In the genomic region with DNA sequence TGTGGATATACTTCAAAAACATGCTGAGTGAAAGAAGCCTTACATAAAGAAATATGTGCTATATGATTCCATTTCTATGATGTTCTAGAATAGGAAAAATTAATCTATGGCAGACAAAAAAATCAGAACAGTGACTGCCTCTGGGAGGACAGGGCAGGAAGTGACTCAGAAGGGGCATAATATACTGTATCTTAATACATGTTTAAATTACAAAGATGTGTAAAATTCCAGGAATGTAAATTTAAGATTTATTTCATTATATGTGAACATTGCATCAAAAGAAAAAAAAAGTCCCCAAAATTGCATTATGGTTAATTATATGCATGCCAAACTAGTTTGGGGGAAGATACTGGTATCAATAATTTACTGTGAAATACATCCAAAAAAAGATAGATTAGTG, we compare ENCODE assay signal across 14 cellular contexts.
"Had no signal": no experiment of that assay in that cellular context is flagged by ENCODE, and none has a peak within 500 bp of the region (broad histone marks: within the 10 kb centered on the region; RNA-seq: fewer than 3 reads in every experiment).

No MANE protein-coding gene starts in this region.

- DNase-seq: activated naive CD4-positive, alpha-beta T cell treated with anti-CD3 and anti-CD28 coated beads, Interleukin-2, amount 50 U/mL, for 16 hours; activated T-cell treated with anti-CD3 and anti-CD28 coated beads, Interleukin-2, amount 50 U/mL, for 1 hour; adrenal gland; body of pancreas; cerebellar nuclear complex; esophagus squamous epithelium; gastrocnemius medialis; left ventricle myocardium superior; sigmoid colon; stimulated activated CD4-positive, alpha-beta T cell treated with anti-CD3 and anti-CD28 coated beads, Interleukin-2, amount 100 ng/mL, for 48 hours; testis had no signal

- H3K4me3 Mint-ChIP-seq: stimulated activated naive CD8-positive, alpha-beta T cell treated with anti-CD3 and anti-CD28 coated beads, Interleukin-15, Interleukin-2, amounts not matched to agents 100 ng/mL and 50 ng/mL, for 24 hours; T-helper 1 cell treated with Interleukin-12 subunit alpha and Interleukin-12 subunit beta and Interleukin-4 antibody, amounts not matched to agents 30 μg/mL and 1 μg/mL, for 36 hours; WTC11 had no signal

- H3K9me3 Mint-ChIP-seq: stimulated activated naive CD8-positive, alpha-beta T cell treated with anti-CD3 and anti-CD28 coated beads, Interleukin-15, Interleukin-2, amounts not matched to agents 100 ng/mL and 50 ng/mL, for 24 hours; T-helper 1 cell treated with Interleukin-12 subunit alpha and Interleukin-12 subunit beta and Interleukin-4 antibody, amounts not matched to agents 30 μg/mL and 1 μg/mL, for 36 hours had no signal

- H3K9me3 ChIP-seq: adrenal gland, body of pancreas, esophagus squamous epithelium, gastrocnemius medialis, sigmoid colon, testis had no signal

- H3K4me3 ChIP-seq: adrenal gland, body of pancreas, esophagus squamous epithelium, gastrocnemius medialis, sigmoid colon, testis had no signal

- ATAC-seq: body of pancreas, gastrocnemius medialis, left ventricle myocardium superior, WTC11 had no signal

- H3K27ac Mint-ChIP-seq: stimulated activated naive CD8-positive, alpha-beta T cell treated with anti-CD3 and anti-CD28 coated beads, Interleukin-15, Interleukin-2, amounts not matched to agents 100 ng/mL and 50 ng/mL, for 24 hours; T-helper 1 cell treated with Interleukin-12 subunit alpha and Interleukin-12 subunit beta and Interleukin-4 antibody, amounts not matched to agents 30 μg/mL and 1 μg/mL, for 36 hours; WTC11 had no signal

- H3K4me1 ChIP-seq: body of pancreas, esophagus squamous epithelium, gastrocnemius medialis, testis had no signal

- H3K27ac ChIP-seq: adrenal gland, body of pancreas, esophagus squamous epithelium, gastrocnemius medialis, sigmoid colon, testis had no signal

- H3K27me3 Mint-ChIP-seq: stimulated activated naive CD8-positive, alpha-beta T cell treated with anti-CD3 and anti-CD28 coated beads, Interleukin-15, Interleukin-2, amounts not matched to agents 100 ng/mL and 50 ng/mL, for 24 hours had no signal

- H3K36me3 ChIP-seq: adrenal gland, esophagus squamous epithelium, gastrocnemius medialis, sigmoid colon had no signal

- H3K27me3 ChIP-seq: adrenal gland, body of pancreas, esophagus squamous epithelium, gastrocnemius medialis, sigmoid colon, testis had no signal
